Comparison of ENCODE assay signal across 1 cellular context in the genomic region with DNA sequence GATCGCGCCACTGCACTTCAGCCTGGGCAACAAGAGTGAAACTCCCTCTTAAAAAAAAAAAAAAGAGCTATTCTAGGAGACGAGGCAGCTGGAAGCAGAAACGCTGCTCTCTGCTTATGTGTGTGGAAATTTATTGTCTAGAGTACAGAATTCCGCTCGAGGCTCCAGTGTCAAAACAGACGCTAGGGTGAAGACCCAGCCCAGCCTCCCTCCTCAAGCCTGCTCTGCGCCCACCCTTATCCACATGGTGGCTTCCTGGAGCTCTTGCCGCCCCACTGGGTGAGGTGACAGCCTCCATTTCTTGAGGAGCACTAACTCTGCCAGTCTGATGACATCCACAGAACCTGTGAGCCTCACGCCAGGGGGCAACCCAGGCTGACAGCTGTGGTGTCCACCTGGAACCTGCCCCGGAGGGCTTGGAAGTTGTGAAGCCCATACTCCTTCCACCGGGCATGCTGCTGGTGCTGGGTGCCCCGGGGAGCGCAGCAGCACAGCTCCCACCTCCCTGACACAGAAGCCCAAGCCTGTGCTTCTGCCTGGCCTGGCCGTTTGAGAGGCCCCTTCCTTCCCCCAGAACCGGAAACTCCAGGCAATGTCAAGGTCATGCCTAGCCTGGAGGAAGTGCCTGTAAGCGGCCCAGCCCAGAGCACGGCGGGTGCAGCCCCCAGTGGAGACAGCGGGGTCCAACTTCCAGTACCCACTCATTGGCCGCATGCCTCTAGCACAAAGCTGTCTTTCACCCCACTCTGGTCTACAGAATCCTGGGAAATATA.
TF ChIP-seq lines count a peak whose summit lies in the region.

No MANE protein-coding gene starts in this region.

TF ChIP-seq in K562, 482 proteins besides CTCF, POLR2A, EP300 and RAD21 (continues in another document):
- TF ChIP-seq, protein P1, sequence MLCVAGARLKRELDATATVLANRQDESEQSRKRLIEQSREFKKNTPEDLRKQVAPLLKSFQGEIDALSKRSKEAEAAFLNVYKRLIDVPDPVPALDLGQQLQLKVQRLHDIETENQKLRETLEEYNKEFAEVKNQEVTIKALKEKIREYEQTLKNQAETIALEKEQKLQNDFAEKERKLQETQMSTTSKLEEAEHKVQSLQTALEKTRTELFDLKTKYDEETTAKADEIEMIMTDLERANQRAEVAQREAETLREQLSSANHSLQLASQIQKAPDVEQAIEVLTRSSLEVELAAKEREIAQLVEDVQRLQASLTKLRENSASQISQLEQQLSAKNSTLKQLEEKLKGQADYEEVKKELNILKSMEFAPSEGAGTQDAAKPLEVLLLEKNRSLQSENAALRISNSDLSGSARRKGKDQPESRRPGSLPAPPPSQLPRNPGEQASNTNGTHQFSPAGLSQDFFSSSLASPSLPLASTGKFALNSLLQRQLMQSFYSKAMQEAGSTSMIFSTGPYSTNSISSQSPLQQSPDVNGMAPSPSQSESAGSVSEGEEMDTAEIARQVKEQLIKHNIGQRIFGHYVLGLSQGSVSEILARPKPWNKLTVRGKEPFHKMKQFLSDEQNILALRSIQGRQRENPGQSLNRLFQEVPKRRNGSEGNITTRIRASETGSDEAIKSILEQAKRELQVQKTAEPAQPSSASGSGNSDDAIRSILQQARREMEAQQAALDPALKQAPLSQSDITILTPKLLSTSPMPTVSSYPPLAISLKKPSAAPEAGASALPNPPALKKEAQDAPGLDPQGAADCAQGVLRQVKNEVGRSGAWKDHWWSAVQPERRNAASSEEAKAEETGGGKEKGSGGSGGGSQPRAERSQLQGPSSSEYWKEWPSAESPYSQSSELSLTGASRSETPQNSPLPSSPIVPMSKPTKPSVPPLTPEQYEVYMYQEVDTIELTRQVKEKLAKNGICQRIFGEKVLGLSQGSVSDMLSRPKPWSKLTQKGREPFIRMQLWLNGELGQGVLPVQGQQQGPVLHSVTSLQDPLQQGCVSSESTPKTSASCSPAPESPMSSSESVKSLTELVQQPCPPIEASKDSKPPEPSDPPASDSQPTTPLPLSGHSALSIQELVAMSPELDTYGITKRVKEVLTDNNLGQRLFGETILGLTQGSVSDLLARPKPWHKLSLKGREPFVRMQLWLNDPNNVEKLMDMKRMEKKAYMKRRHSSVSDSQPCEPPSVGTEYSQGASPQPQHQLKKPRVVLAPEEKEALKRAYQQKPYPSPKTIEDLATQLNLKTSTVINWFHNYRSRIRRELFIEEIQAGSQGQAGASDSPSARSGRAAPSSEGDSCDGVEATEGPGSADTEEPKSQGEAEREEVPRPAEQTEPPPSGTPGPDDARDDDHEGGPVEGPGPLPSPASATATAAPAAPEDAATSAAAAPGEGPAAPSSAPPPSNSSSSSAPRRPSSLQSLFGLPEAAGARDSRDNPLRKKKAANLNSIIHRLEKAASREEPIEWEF (CRISPR knock-in tag; IDR thresholded peaks at IDR 0.05), result 0 out of 2 replicates have a peak, but pooled peaks have one; percentile 0
- no peak for TF ChIP-seq ZNF512 (tag; IDR thresholded peaks at IDR 0.05)
- no peak for TF ChIP-seq FOXP4 (CRISPR knock-in tag; IDR thresholded peaks at IDR 0.05; ENCODE audit: borderline replicate concordance)
- peak; percentile 11; the same call in 1 of the 2 replicates for TF ChIP-seq ZNF175 (CRISPR knock-in tag; IDR thresholded peaks at IDR 0.05; ENCODE audit: low read depth)
- no peak for TF ChIP-seq LEF1 (IDR thresholded peaks at IDR 0.05)
- TF ChIP-seq RAD51 (IDR thresholded peaks at IDR 0.05; ENCODE audit: borderline replicate concordance, low read depth), result no peak
- no peak for TF ChIP-seq ZNF347 (CRISPR knock-in tag; IDR thresholded peaks at IDR 0.05; ENCODE audit: low read depth)
- TF ChIP-seq DLX4 (CRISPR knock-in tag; IDR thresholded peaks at IDR 0.05), result no peak
- no peak for TF ChIP-seq MAFK (IDR thresholded peaks at IDR 0.05; ENCODE audit: low read length)
- peak; percentile 56; the same call in 1 of the 2 replicates for TF ChIP-seq SMAD4 (CRISPR knock-in tag; conservative IDR thresholded peaks at IDR 0.05)
- TF ChIP-seq, protein P2, sequence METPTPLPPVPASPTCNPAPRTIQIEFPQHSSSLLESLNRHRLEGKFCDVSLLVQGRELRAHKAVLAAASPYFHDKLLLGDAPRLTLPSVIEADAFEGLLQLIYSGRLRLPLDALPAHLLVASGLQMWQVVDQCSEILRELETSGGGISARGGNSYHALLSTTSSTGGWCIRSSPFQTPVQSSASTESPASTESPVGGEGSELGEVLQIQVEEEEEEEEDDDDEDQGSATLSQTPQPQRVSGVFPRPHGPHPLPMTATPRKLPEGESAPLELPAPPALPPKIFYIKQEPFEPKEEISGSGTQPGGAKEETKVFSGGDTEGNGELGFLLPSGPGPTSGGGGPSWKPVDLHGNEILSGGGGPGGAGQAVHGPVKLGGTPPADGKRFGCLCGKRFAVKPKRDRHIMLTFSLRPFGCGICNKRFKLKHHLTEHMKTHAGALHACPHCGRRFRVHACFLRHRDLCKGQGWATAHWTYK (CRISPR knock-in tag; IDR thresholded peaks at IDR 0.05), result 0 out of 2 replicates have a peak, but pooled peaks have one; percentile 40
- 0 out of 2 replicates have a peak, but pooled peaks have one; percentile 23 for TF ChIP-seq FOXO4 (CRISPR knock-in tag; IDR thresholded peaks at IDR 0.05)
- TF ChIP-seq, protein P3, sequence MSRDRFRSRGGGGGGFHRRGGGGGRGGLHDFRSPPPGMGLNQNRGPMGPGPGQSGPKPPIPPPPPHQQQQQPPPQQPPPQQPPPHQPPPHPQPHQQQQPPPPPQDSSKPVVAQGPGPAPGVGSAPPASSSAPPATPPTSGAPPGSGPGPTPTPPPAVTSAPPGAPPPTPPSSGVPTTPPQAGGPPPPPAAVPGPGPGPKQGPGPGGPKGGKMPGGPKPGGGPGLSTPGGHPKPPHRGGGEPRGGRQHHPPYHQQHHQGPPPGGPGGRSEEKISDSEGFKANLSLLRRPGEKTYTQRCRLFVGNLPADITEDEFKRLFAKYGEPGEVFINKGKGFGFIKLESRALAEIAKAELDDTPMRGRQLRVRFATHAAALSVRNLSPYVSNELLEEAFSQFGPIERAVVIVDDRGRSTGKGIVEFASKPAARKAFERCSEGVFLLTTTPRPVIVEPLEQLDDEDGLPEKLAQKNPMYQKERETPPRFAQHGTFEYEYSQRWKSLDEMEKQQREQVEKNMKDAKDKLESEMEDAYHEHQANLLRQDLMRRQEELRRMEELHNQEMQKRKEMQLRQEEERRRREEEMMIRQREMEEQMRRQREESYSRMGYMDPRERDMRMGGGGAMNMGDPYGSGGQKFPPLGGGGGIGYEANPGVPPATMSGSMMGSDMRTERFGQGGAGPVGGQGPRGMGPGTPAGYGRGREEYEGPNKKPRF (IDR thresholded peaks at IDR 0.05; ENCODE audit: low read depth, low read length), result no peak
- peak; percentile 57 for TF ChIP-seq ESRRA (IDR thresholded peaks at IDR 0.05; ENCODE audit: borderline replicate concordance, low read depth)
- no peak for TF ChIP-seq NR2C2 (CRISPR knock-in tag; IDR thresholded peaks at IDR 0.05)
- peak; percentile 53 for TF ChIP-seq NR2C2 (tag; IDR thresholded peaks at IDR 0.05)
- TF ChIP-seq, protein P4, sequence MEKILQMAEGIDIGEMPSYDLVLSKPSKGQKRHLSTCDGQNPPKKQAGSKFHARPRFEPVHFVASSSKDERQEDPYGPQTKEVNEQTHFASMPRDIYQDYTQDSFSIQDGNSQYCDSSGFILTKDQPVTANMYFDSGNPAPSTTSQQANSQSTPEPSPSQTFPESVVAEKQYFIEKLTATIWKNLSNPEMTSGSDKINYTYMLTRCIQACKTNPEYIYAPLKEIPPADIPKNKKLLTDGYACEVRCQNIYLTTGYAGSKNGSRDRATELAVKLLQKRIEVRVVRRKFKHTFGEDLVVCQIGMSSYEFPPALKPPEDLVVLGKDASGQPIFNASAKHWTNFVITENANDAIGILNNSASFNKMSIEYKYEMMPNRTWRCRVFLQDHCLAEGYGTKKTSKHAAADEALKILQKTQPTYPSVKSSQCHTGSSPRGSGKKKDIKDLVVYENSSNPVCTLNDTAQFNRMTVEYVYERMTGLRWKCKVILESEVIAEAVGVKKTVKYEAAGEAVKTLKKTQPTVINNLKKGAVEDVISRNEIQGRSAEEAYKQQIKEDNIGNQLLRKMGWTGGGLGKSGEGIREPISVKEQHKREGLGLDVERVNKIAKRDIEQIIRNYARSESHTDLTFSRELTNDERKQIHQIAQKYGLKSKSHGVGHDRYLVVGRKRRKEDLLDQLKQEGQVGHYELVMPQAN (IDR thresholded peaks at IDR 0.05; ENCODE audit: borderline replicate concordance), result no peak
- peak; percentile 43 for TF ChIP-seq RBFOX2 (IDR thresholded peaks at IDR 0.05; ENCODE audit: low read depth, low read length)
- TF ChIP-seq SMAD3 (CRISPR knock-in tag; conservative IDR thresholded peaks at IDR 0.05), result no peak
- TF ChIP-seq ZNF408 (CRISPR knock-in tag; IDR thresholded peaks at IDR 0.05; ENCODE audit: low read depth), result no peak
- no peak for TF ChIP-seq NR4A1 (CRISPR knock-in tag; IDR thresholded peaks at IDR 0.05)
- TF ChIP-seq NR4A1 (tag; IDR thresholded peaks at IDR 0.05), result no peak
- no peak for TF ChIP-seq ZKSCAN3 (CRISPR knock-in tag; IDR thresholded peaks at IDR 0.05)
- TF ChIP-seq RBM15 (IDR thresholded peaks at IDR 0.05; ENCODE audit: insufficient read depth, low read length), result no peak
- no peak for TF ChIP-seq ADNP (tag; IDR thresholded peaks at IDR 0.05)
- no peak for TF ChIP-seq HLTF (IDR thresholded peaks at IDR 0.05)
- peak; percentile 30; the same call in 1 of the 2 replicates for TF ChIP-seq POLR2G (IDR thresholded peaks at IDR 0.05; ENCODE audit: low read depth, low read length)
- TF ChIP-seq NFE2 (IDR thresholded peaks at IDR 0.05; ENCODE audit: low read depth), result no peak
- no peak for TF ChIP-seq PBX2 (CRISPR knock-in tag; IDR thresholded peaks at IDR 0.05; ENCODE audit: low read depth)
- no peak for TF ChIP-seq PBX2 (tag; conservative IDR thresholded peaks at IDR 0.05; ENCODE audit: low read depth)
- 0 out of 2 replicates have a peak, but pooled peaks have one; percentile 23 for TF ChIP-seq SPI1 (IDR thresholded peaks at IDR 0.05; ENCODE audit: borderline replicate concordance, low read depth, low read length)
- peak; percentile 67 for TF ChIP-seq GABPA (tag; conservative IDR thresholded peaks at IDR 0.05; ENCODE audit: low read depth)
- TF ChIP-seq ERF (CRISPR knock-in tag; IDR thresholded peaks at IDR 0.05), result 0 out of 2 replicates have a peak, but pooled peaks have one; percentile 25
- no peak for TF ChIP-seq NCOA6 (IDR thresholded peaks at IDR 0.05)
- TF ChIP-seq PRMT5 (CRISPR knock-in tag; IDR thresholded peaks at IDR 0.05), result no peak
- no peak for TF ChIP-seq WHSC1 (IDR thresholded peaks at IDR 0.05; ENCODE audit: low read length)
- no peak for TF ChIP-seq MCM2 (IDR thresholded peaks at IDR 0.05; ENCODE audit: low read depth)
- TF ChIP-seq MTA1 (IDR thresholded peaks at IDR 0.05; ENCODE audit: borderline replicate concordance), result no peak
